Comparison of ENCODE assay signal across 1 cellular context in the genomic region with DNA sequence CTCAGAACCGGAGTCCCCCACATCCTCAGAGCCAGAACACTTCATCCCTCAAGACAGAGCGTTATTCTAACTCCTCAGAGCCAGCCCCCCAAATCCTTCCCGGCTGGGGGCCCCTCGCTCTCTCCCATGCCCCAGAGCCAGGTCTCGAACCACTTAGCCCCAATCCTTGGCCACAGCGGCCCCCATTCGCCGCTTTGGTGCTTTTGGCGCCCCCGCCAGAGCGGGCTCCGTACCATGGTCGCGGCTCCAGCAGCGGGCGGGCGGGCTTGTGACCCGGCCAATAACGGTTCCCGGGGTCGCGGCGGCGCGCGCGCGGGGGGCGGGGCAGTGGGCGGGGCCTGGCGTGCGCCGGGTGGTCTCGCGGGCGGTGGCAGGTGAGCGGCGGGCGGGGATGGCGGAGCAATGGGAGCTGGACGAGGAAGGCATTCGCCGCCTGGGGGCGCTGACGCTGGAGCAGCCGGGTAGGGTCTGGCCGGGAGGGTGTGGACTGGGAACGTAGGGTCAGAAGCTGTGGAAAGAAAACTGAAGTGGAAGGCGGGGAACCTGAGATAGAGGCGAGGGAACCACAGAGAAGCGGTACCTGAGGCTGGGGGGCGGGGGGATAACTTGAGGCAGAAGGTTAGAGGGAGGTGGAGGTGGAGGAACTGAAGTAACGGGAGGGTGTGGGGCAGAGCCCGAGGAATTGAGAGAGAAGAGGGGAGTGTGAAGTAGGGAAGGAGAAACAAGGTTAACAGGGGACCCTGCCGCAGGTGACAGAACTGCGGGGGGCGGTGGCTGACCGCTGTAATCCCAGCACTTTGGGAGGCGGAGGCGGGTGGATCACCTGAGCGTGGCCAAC.
TF ChIP-seq lines count a peak whose summit lies in the region.

A gene (minus strand): TSS at position 270 of the 838 bp plus-strand sequence. CDS start 34 bp downstream, at position 236.
A gene with protein sequence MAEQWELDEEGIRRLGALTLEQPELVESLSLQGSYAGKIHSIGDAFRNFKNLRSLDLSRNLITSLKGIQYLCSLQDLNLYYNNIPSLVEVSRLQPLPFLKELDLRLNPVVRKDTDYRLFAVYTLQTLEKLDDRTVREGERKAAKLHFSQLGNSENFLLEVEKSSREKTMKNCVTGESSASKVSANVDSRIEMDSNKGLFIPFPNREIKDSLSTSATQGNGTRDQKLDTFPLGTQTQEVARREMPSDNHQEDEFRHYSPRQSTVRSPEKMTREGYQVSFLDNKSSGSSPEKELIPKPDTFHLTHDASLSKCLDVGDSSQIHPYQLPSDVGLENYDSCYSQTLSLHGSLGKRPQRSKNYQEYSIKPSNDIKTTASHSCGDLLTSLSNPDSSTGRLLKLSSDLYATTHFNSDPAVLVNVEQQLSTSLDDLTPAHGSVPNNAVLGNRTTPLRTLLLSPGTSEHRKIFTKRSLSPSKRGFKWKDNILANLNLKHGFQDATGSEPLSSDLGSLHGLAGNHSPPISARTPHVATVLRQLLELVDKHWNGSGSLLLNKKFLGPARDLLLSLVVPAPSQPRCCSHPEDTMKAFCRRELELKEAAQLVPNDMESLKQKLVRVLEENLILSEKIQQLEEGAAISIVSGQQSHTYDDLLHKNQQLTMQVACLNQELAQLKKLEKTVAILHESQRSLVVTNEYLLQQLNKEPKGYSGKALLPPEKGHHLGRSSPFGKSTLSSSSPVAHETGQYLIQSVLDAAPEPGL (plus strand): TSS at position 344 of the 838 bp plus-strand sequence. CDS start 48 bp downstream, at position 392.

TF ChIP-seq in HEK293, 187 proteins besides CTCF, POLR2A, EP300 and RAD21 (continued from another document and continues in another):
- TF ChIP-seq, protein P1, sequence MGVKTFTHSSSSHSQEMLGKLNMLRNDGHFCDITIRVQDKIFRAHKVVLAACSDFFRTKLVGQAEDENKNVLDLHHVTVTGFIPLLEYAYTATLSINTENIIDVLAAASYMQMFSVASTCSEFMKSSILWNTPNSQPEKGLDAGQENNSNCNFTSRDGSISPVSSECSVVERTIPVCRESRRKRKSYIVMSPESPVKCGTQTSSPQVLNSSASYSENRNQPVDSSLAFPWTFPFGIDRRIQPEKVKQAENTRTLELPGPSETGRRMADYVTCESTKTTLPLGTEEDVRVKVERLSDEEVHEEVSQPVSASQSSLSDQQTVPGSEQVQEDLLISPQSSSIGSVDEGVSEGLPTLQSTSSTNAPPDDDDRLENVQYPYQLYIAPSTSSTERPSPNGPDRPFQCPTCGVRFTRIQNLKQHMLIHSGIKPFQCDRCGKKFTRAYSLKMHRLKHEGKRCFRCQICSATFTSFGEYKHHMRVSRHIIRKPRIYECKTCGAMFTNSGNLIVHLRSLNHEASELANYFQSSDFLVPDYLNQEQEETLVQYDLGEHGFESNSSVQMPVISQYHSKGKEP (tag by site-specific recombination; IDR thresholded peaks at IDR 0.05): 0 out of 2 replicates have a peak, but pooled peaks have one; percentile 40
- TF ChIP-seq ZNF555 (tag by site-specific recombination; conservative IDR thresholded peaks at IDR 0.05) (no peak), ZBTB48 (tag by site-specific recombination; IDR thresholded peaks at IDR 0.05) (no peak), ZNF394 (tag by site-specific recombination; IDR thresholded peaks at IDR 0.05; ENCODE audit: borderline replicate concordance) (peak; percentile 38; the same call in 1 of the 2 replicates), ZNF16 (tag by site-specific recombination; IDR thresholded peaks at IDR 0.05; ENCODE audit: low read depth) (no peak), IKZF3 (tag by site-specific recombination; IDR thresholded peaks at IDR 0.05) (peak; percentile 49), ZNF48 (tag by site-specific recombination; IDR thresholded peaks at IDR 0.05) (no peak), ZNF501 (tag by site-specific recombination; IDR thresholded peaks at IDR 0.05) (no peak), ZSCAN16 (tag by site-specific recombination; IDR thresholded peaks at IDR 0.05) (0 out of 2 replicates have a peak, but pooled peaks have one; percentile 19), GLIS2 (tag by site-specific recombination; IDR thresholded peaks at IDR 0.05) (peak; percentile 53; the same call in 1 of the 2 replicates), ZNF10 (tag by site-specific recombination; IDR thresholded peaks at IDR 0.05) (no peak), ZNF2 (tag by site-specific recombination; IDR thresholded peaks at IDR 0.05) (peak; percentile 93), SALL2 (tag by site-specific recombination; IDR thresholded peaks at IDR 0.05; ENCODE audit: borderline replicate concordance) (no peak), ZNF585B (tag by site-specific recombination; IDR thresholded peaks at IDR 0.05) (no peak), ZNF366 (tag by site-specific recombination; conservative IDR thresholded peaks at IDR 0.05) (peak; percentile 78), ZNF140 (tag by site-specific recombination; IDR thresholded peaks at IDR 0.05) (no peak), ZNF404 (tag by site-specific recombination; IDR thresholded peaks at IDR 0.05) (no peak), ZNF202 (tag by site-specific recombination; IDR thresholded peaks at IDR 0.05; ENCODE audit: borderline replicate concordance) (0 out of 2 replicates have a peak, but pooled peaks have one; percentile 51), KLF1 (tag by site-specific recombination; IDR thresholded peaks at IDR 0.05) (peak; percentile 58), ZXDB (tag by site-specific recombination; IDR thresholded peaks at IDR 0.05) (peak; percentile 67; the same call in 1 of the 2 replicates), KLF7 (tag by site-specific recombination; IDR thresholded peaks at IDR 0.05; ENCODE audit: borderline replicate concordance) (no peak; the same call in 1 of the 2 replicates), ZNF514 (tag by site-specific recombination; IDR thresholded peaks at IDR 0.05) (no peak)
- TF ChIP-seq, protein P2, sequence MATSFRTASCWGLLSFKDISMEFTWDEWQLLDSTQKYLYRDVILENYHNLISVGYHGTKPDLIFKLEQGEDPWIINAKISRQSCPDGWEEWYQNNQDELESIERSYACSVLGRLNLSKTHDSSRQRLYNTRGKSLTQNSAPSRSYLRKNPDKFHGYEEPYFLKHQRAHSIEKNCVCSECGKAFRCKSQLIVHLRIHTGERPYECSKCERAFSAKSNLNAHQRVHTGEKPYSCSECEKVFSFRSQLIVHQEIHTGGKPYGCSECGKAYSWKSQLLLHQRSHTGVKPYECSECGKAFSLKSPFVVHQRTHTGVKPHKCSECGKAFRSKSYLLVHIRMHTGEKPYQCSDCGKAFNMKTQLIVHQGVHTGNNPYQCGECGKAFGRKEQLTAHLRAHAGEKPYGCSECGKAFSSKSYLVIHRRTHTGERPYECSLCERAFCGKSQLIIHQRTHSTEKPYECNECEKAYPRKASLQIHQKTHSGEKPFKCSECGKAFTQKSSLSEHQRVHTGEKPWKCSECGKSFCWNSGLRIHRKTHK (tag by site-specific recombination; IDR thresholded peaks at IDR 0.05): no peak
- TF ChIP-seq, protein P3, sequence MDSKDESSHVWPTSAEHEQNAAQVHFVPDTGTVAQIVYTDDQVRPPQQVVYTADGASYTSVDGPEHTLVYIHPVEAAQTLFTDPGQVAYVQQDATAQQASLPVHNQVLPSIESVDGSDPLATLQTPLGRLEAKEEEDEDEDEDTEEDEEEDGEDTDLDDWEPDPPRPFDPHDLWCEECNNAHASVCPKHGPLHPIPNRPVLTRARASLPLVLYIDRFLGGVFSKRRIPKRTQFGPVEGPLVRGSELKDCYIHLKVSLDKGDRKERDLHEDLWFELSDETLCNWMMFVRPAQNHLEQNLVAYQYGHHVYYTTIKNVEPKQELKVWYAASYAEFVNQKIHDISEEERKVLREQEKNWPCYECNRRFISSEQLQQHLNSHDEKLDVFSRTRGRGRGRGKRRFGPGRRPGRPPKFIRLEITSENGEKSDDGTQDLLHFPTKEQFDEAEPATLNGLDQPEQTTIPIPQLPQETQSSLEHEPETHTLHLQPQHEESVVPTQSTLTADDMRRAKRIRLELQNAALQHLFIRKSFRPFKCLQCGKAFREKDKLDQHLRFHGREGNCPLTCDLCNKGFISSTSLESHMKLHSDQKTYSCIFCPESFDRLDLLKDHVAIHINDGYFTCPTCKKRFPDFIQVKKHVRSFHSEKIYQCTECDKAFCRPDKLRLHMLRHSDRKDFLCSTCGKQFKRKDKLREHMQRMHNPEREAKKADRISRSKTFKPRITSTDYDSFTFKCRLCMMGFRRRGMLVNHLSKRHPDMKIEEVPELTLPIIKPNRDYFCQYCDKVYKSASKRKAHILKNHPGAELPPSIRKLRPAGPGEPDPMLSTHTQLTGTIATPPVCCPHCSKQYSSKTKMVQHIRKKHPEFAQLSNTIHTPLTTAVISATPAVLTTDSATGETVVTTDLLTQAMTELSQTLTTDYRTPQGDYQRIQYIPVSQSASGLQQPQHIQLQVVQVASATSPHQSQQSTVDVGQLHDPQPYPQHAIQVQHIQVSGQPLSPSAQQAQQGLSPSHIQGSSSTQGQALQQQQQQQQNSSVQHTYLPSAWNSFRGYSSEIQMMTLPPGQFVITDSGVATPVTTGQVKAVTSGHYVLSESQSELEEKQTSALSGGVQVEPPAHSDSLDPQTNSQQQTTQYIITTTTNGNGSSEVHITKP (tag by site-specific recombination; IDR thresholded peaks at IDR 0.05): peak; percentile 43
- TF ChIP-seq, protein P4, sequence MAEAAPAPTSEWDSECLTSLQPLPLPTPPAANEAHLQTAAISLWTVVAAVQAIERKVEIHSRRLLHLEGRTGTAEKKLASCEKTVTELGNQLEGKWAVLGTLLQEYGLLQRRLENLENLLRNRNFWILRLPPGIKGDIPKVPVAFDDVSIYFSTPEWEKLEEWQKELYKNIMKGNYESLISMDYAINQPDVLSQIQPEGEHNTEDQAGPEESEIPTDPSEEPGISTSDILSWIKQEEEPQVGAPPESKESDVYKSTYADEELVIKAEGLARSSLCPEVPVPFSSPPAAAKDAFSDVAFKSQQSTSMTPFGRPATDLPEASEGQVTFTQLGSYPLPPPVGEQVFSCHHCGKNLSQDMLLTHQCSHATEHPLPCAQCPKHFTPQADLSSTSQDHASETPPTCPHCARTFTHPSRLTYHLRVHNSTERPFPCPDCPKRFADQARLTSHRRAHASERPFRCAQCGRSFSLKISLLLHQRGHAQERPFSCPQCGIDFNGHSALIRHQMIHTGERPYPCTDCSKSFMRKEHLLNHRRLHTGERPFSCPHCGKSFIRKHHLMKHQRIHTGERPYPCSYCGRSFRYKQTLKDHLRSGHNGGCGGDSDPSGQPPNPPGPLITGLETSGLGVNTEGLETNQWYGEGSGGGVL (tag by site-specific recombination; IDR thresholded peaks at IDR 0.05): peak; percentile 44; the same call in 1 of the 2 replicates
- TF ChIP-seq, protein P5, sequence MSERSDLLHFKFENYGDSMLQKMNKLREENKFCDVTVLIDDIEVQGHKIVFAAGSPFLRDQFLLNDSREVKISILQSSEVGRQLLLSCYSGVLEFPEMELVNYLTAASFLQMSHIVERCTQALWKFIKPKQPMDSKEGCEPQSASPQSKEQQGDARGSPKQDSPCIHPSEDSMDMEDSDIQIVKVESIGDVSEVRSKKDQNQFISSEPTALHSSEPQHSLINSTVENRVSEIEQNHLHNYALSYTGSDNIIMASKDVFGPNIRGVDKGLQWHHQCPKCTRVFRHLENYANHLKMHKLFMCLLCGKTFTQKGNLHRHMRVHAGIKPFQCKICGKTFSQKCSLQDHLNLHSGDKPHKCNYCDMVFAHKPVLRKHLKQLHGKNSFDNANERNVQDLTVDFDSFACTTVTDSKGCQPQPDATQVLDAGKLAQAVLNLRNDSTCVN (tag by site-specific recombination; optimal IDR thresholded peaks at IDR 0.05): peak; percentile 61
- TF ChIP-seq, protein P6, sequence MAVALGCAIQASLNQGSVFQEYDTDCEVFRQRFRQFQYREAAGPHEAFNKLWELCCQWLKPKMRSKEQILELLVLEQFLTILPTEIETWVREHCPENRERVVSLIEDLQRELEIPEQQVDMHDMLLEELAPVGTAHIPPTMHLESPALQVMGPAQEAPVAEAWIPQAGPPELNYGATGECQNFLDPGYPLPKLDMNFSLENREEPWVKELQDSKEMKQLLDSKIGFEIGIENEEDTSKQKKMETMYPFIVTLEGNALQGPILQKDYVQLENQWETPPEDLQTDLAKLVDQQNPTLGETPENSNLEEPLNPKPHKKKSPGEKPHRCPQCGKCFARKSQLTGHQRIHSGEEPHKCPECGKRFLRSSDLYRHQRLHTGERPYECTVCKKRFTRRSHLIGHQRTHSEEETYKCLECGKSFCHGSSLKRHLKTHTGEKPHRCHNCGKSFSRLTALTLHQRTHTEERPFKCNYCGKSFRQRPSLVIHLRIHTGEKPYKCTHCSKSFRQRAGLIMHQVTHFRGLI (tag by site-specific recombination; IDR thresholded peaks at IDR 0.05): no peak
- TF ChIP-seq, protein P7, sequence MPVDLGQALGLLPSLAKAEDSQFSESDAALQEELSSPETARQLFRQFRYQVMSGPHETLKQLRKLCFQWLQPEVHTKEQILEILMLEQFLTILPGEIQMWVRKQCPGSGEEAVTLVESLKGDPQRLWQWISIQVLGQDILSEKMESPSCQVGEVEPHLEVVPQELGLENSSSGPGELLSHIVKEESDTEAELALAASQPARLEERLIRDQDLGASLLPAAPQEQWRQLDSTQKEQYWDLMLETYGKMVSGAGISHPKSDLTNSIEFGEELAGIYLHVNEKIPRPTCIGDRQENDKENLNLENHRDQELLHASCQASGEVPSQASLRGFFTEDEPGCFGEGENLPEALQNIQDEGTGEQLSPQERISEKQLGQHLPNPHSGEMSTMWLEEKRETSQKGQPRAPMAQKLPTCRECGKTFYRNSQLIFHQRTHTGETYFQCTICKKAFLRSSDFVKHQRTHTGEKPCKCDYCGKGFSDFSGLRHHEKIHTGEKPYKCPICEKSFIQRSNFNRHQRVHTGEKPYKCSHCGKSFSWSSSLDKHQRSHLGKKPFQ (tag by site-specific recombination; IDR thresholded peaks at IDR 0.05): no peak
- TF ChIP-seq, protein P8, sequence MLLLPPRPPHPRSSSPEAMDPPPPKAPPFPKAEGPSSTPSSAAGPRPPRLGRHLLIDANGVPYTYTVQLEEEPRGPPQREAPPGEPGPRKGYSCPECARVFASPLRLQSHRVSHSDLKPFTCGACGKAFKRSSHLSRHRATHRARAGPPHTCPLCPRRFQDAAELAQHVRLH (tag by site-specific recombination; IDR thresholded peaks at IDR 0.05): no peak; the same call in 1 of the 2 replicates
- TF ChIP-seq, protein P9, sequence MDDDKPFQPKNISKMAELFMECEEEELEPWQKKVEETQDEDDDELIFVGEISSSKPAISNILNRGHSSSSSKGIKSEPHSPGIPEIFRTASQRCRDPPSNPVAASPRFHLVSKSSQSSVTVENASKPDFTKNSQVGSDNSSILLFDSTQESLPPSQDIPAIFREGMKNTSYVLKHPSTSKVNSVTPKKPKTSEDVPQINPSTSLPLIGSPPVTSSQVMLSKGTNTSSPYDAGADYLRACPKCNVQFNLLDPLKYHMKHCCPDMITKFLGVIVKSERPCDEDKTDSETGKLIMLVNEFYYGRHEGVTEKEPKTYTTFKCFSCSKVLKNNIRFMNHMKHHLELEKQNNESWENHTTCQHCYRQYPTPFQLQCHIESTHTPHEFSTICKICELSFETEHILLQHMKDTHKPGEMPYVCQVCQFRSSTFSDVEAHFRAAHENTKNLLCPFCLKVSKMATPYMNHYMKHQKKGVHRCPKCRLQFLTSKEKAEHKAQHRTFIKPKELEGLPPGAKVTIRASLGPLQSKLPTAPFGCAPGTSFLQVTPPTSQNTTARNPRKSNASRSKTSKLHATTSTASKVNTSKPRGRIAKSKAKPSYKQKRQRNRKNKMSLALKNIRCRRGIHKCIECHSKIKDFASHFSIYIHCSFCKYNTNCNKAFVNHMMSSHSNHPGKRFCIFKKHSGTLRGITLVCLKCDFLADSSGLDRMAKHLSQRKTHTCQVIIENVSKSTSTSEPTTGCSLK (tag by site-specific recombination; IDR thresholded peaks at IDR 0.05): no peak
